20 cellular contexts compared by ENCODE assay signal in the genomic region with DNA sequence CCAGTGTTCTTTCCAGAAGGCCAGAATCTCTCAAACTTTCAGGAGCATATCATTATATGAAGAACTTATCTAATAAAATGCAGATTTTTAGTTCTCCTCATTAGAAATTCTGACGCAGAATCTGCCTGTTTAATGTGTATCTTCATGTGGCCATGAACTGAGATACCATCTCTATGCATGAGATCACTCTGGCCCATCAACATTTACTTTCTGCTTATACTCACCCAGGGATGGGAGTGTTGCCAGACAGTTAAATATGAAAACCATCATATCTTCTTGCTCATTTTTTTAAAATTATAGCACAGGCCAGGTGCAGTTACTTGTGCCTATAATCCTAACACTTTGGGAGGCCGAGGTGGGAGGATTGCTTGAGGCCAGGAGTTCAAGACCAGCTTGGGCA.
"Had no signal": no experiment of that assay in that cellular context is flagged by ENCODE, and none has a peak within 500 bp of the region (broad histone marks: within the 10 kb centered on the region; RNA-seq: fewer than 3 reads in every experiment).

No MANE protein-coding gene starts in this region.

- H3K4me1 ChIP-seq: spleen, thyroid gland, uterus had no signal

- H3K9me3 ChIP-seq: body of pancreas, gastrocnemius medialis, heart left ventricle, left ventricle myocardium inferior, ovary, spleen, thyroid gland, uterus had no signal

- ATAC-seq: activated CD8-positive, alpha-beta memory T cell treated with anti-CD3 and anti-CD28 coated beads, Interleukin-2, amount 10 ng/mL, durations not matched to agents 7 days and 5 days; body of pancreas; gastrocnemius medialis; naive thymus-derived CD4-positive, alpha-beta T cell; stimulated activated naive B cell treated with anti-CD40 and anti-IgM and Interleukin-4, amounts not matched to agents 10 μg/mL and 1 μg/mL and 100 μg/mL, for 72 hours; T-cell had no signal

- H3K27me3 ChIP-seq: body of pancreas, gastrocnemius medialis, heart left ventricle, ovary, thyroid gland, uterus had no signal

- DNase-seq: activated B cell treated with CpG ODN at 0.5 μM for 24 hours; activated CD4-positive, alpha-beta memory T cell treated with anti-CD3 and anti-CD28 coated beads for 36 hours; activated CD4-positive, alpha-beta T cell treated with anti-CD3 and anti-CD28 coated beads for 4 hours; activated CD8-positive, alpha-beta memory T cell treated with anti-CD3 and anti-CD28 coated beads, Interleukin-2, amount 10 ng/mL, durations not matched to agents 7 days and 5 days; activated naive CD8-positive, alpha-beta T cell treated with anti-CD3 and anti-CD28 coated beads for 36 hours; body of pancreas; central memory CD4-positive, alpha-beta T cell; cortex of kidney; erythroblast; gastrocnemius medialis; heart left ventricle; kidney; left ventricle myocardium inferior; naive thymus-derived CD4-positive, alpha-beta T cell; ovary; spleen; stimulated activated naive B cell treated with anti-CD40 and anti-IgM and Interleukin-4, amounts not matched to agents 10 μg/mL and 1 μg/mL and 100 μg/mL, for 72 hours; T-cell; thyroid gland; uterus had no signal

- H3K27ac ChIP-seq: body of pancreas, left ventricle myocardium inferior, ovary, spleen, thyroid gland, uterus had no signal

- H3K36me3 ChIP-seq: gastrocnemius medialis, heart left ventricle, left ventricle myocardium inferior, ovary, spleen, thyroid gland, uterus had no signal

- H3K4me3 ChIP-seq: body of pancreas, gastrocnemius medialis, heart left ventricle, left ventricle myocardium inferior, ovary, spleen, thyroid gland, uterus had no signal
